In genomic region chr9:89342948-89343347, GRCh38 we compare ENCODE assay signal across 18 cellular contexts. TPM values are rescaled to one million over a fixed set of nuclear protein-coding genes. Genes with fewer than 3 reads are reported as not detected.
DNase-seq lines count a peak whose midpoint lies in the region; ATAC-seq and TF ChIP-seq lines count a peak whose summit lies in the region.
"Had no signal": no experiment of that assay in that cellular context is flagged by ENCODE, and none has a peak within 500 bp of the region (broad histone marks: within the 10 kb centered on the region; RNA-seq: fewer than 3 reads in every experiment).

No MANE protein-coding gene starts in this region.

- DNase-seq in GM04504 (ENCODE audit: low read depth) = peak; percentile 7
- no peak for DNase-seq in T-helper 17 cell
- DNase-seq in endodermal cell = no peak
- DNase-seq in stimulated activated effector memory CD8-positive, alpha-beta T cell treated with anti-CD3 and anti-CD28 coated beads, Interleukin-12 subunit alpha, Interleukin-12 subunit beta, amount 100 ng/mL, for 72 hours (ENCODE audit: low spot score in 2 of 2) = no peak
- DNase-seq in NCI-H2171 (lab: John Stamatoyannopoulos, UW) = no peak
- DNase-seq in GM10248 (ENCODE audit: extremely low spot score) = no peak
- DNase-seq in PC-9 = no peak
- DNase-seq: ACHN, COR-L47, DMS 273 treated with DMSO at 0.1 percent for 48 hours, GF-D8, KBM-7, MV-4-11, NCI-H187, NCI-H345, NCI-H524 treated with DMSO at 0.1 percent for 48 hours, PC-3 had no signal

- WGBS in endodermal cell (ENCODE audit: insufficient coverage in 1 of 2, insufficient read length in 1 of 2), 2 experiments = 100% methylated on average over 1 of the region's 1 CpG; no CpG with 5 or more reads in 1 of the 2 experiments

- no peaks in the 10 kb centered on the region for H4K20me1 ChIP-seq in PC-9 (ENCODE audit: insufficient read depth)

- ATAC-seq in T-helper 17 cell = no peak
- no peak for ATAC-seq in stimulated activated effector memory CD8-positive, alpha-beta T cell treated with anti-CD3 and anti-CD28 coated beads, Interleukin-12 subunit alpha, Interleukin-12 subunit beta, amount 100 ng/mL, for 72 hours
- ATAC-seq: PC-3 had no signal

- no TSS peak for BruUV-seq in PC-9 (replicated peaks; lab: Mats Ljungman, UMichigan)

- H3K9me2 ChIP-seq in PC-9 (ENCODE audit: insufficient read depth) = no peaks in the 10 kb centered on the region

- H3K27ac Mint-ChIP-seq in T-helper 17 cell (peak overlapping the region; percentile 16), endodermal cell (no peak overlapping the region)
- H3K27ac Mint-ChIP-seq in stimulated activated effector memory CD8-positive, alpha-beta T cell treated with anti-CD3 and anti-CD28 coated beads, Interleukin-12 subunit alpha, Interleukin-12 subunit beta, amount 100 ng/mL, for 72 hours = peak overlapping the region; percentile 10

- no peaks in the 10 kb centered on the region for H3K27me3 Mint-ChIP-seq in T-helper 17 cell
- no peaks in the 10 kb centered on the region for H3K27me3 Mint-ChIP-seq in endodermal cell (ENCODE audit: insufficient read depth)

- intact Hi-C loops in PC-9 (cut with micrococcal nuclease; ENCODE audit: unreplicated experiment) = no loop called here

- CTCF ChIA-PET in GM10248 (lab: Yijun Ruan, JAX) (interaction anchor here (1.4 to 2.2 kb wide), 4 partner anchors 9 to 206 kb away, joined by 4 to 8 read pairs (median 5); no protein-coding TSS in a partner anchor), PC-9 (lab: Charles Lee) (no interaction called here)

- no peaks in the 10 kb centered on the region for H3K9me3 Mint-ChIP-seq in endodermal cell
- no peaks in the 10 kb centered on the region for H3K9me3 Mint-ChIP-seq in stimulated activated effector memory CD8-positive, alpha-beta T cell treated with anti-CD3 and anti-CD28 coated beads, Interleukin-12 subunit alpha, Interleukin-12 subunit beta, amount 100 ng/mL, for 72 hours

- no peak overlapping the region for H3K4me3 Mint-ChIP-seq in T-helper 17 cell
- no peak overlapping the region for H3K4me3 Mint-ChIP-seq in endodermal cell
- no peak overlapping the region for H3K4me3 Mint-ChIP-seq in stimulated activated effector memory CD8-positive, alpha-beta T cell treated with anti-CD3 and anti-CD28 coated beads, Interleukin-12 subunit alpha, Interleukin-12 subunit beta, amount 100 ng/mL, for 72 hours
- H3K4me3 Mint-ChIP-seq: CD14-positive monocyte had no signal

- no peak overlapping the region for H2AFZ ChIP-seq in PC-9

- no peak overlapping the region for H3K9ac ChIP-seq in endodermal cell (ENCODE audit: extremely low read depth, low read length, poor library complexity, severe bottlenecking)

- H3K36me3 Mint-ChIP-seq in T-helper 17 cell (ENCODE audit: low read depth) = peaks cover 24% of the 10 kb centered on the region
- peaks cover 73% of the 10 kb centered on the region for H3K36me3 Mint-ChIP-seq in endodermal cell (ENCODE audit: low read depth)
- H3K36me3 Mint-ChIP-seq in stimulated activated effector memory CD8-positive, alpha-beta T cell treated with anti-CD3 and anti-CD28 coated beads, Interleukin-12 subunit alpha, Interleukin-12 subunit beta, amount 100 ng/mL, for 72 hours = peaks cover 100% of the 10 kb centered on the region

- H3K4me2 ChIP-seq in PC-9 = no peak overlapping the region

- POLR2A ChIA-PET in GM10248 (lab: Yijun Ruan, JAX) (no interaction called here), PC-9 (lab: Charles Lee; ENCODE audit: unreplicated experiment) (no interaction called here)

- H3K4me1 ChIP-seq in endodermal cell (ENCODE audit: control insufficient read depth, insufficient read depth, low read length) (no peaks in the 10 kb centered on the region), PC-9 (replicated peaks; ENCODE audit: insufficient read depth) (no peaks in the 10 kb centered on the region)

- no peaks in the 10 kb centered on the region for H3K9me3 ChIP-seq in T-helper 17 cell (ENCODE audit: control insufficient read depth, low read length, poor library complexity, severe bottlenecking)
- H3K9me3 ChIP-seq in endodermal cell (ENCODE audit: control insufficient read depth, low read length) = no peaks in the 10 kb centered on the region
- no peaks in the 10 kb centered on the region for H3K9me3 ChIP-seq in PC-9 (ENCODE audit: insufficient read depth, low read depth)

- no peaks in the 10 kb centered on the region for H3K79me2 ChIP-seq in PC-9 (ENCODE audit: low read depth)

- H3F3A ChIP-seq in PC-9 (ENCODE audit: insufficient read depth, low read depth) = no peaks in the 10 kb centered on the region

- H3K36me3 ChIP-seq in endodermal cell (ENCODE audit: control insufficient read depth, insufficient read depth, low read length) (peaks cover 72% of the 10 kb centered on the region), PC-9 (ENCODE audit: low read depth) (peaks cover 27% of the 10 kb centered on the region)

- H3K27ac ChIP-seq in endodermal cell (ENCODE audit: low read depth, low read length) = no peak overlapping the region
- H3K27ac ChIP-seq in PC-9 = no peak overlapping the region

- H3K27me3 ChIP-seq in endodermal cell (ENCODE audit: control insufficient read depth, insufficient read depth, low read length, poor library complexity, severe bottlenecking) (no peaks in the 10 kb centered on the region), PC-9 (ENCODE audit: insufficient read depth, low read depth) (no peaks in the 10 kb centered on the region)

- H3K4me1 Mint-ChIP-seq in T-helper 17 cell (peaks cover 21% of the 10 kb centered on the region), endodermal cell (no peaks in the 10 kb centered on the region)
- peaks cover 33% of the 10 kb centered on the region for H3K4me1 Mint-ChIP-seq in stimulated activated effector memory CD8-positive, alpha-beta T cell treated with anti-CD3 and anti-CD28 coated beads, Interleukin-12 subunit alpha, Interleukin-12 subunit beta, amount 100 ng/mL, for 72 hours
- H3K4me1 Mint-ChIP-seq: CD14-positive monocyte had no signal

- H3K4me3 ChIP-seq in endodermal cell (ENCODE audit: low read length) (no peak overlapping the region), PC-9 (no peak overlapping the region)

- TF ChIP-seq CTCF in endodermal cell (conservative IDR thresholded peaks at IDR 0.05) (peak; percentile 20), GM10248 (IDR thresholded peaks at IDR 0.05; ENCODE audit: control extremely low read depth, extremely low read depth, low read depth, missing control alignments) (no peak), PC-9 (conservative IDR thresholded peaks at IDR 0.05) (no peak)

RNA-seq across cellular contexts. Expression of gene SECISBP2, which starts 24.6 kb away (rescaled TPM):
- 100 to 1,000 TPM; 106 to 115 TPM for total RNA-seq in T-helper 17 cell
- total RNA-seq in endodermal cell = 10 to 100 TPM; 55.7 to 56.0 TPM
- polyA plus RNA-seq in endodermal cell (2013, experiment 1 of 2) = 56.8 TPM
- 48.8 TPM for polyA plus RNA-seq in endodermal cell (2013, experiment 2 of 2)
- 33.3 and 41.4 TPM in 2 replicates for total RNA-seq in PC-9 (2021)

RNA-seq across cellular contexts. Expression of gene CKS2, which starts 32.0 kb away (rescaled TPM):
- total RNA-seq in T-helper 17 cell (10 to 100 TPM; 11.9 to 18.1 TPM), endodermal cell (100 to 1,000 TPM; 163 to 209 TPM), PC-9 (2021) (138 and 260 TPM in 2 replicates)
- 377 TPM for polyA plus RNA-seq in endodermal cell (2013, experiment 1 of 2)
- 393 TPM for polyA plus RNA-seq in endodermal cell (2013, experiment 2 of 2)
